Comparison of ENCODE assay signal across 8 cellular contexts in the genomic region with DNA sequence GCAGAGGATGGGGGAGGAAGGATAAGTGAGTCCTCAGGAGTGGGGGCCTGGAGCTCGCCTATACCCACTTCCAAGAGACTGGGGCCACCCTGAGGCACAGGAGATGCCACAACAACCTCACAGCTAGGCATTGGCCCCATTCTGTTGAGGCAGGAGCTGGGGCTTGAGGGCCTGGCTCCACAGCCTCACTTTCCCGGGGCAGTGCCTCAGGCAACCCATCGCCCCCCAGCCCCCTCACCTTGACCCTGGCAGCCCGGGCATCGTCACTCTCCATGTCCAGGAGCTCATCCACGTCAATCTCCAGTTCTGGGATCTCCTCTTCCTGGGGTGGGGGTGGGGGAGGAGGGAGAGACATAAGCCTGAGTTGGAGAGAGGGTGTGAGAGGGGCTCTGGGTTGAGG. TPM values are rescaled to one million over a fixed set of nuclear protein-coding genes. Genes with fewer than 3 reads are reported as not detected.
A peak's percentile ranks its signal among the peaks of the same experiment; 100 is the strongest.
DNase-seq lines count a peak whose midpoint lies in the region; ATAC-seq, FAIRE-seq and TF ChIP-seq lines count a peak whose summit lies in the region.

No MANE protein-coding gene starts in this region.

- peak overlapping the region; percentile 97 for H3K4me2 ChIP-seq in BLaER1

- ATAC-seq in HG03108 (IDR thresholded peaks at IDR 0.05; ENCODE audit: unreplicated experiment) (no peak), GM21825 (IDR thresholded peaks at IDR 0.05; ENCODE audit: unreplicated experiment) (no peak)

- H3K36me3 ChIP-seq in BLaER1 = peaks cover 24% of the 10 kb centered on the region
- H3K36me3 ChIP-seq in MG63 = peaks cover 39% of the 10 kb centered on the region

- H3K4me1 Mint-ChIP-seq in nephron = peaks cover 34% of the 10 kb centered on the region

- peaks cover 6% of the 10 kb centered on the region for H3K36me3 Mint-ChIP-seq in nephron (ENCODE audit: low read depth)

- TF ChIP-seq CTCF in dorsolateral prefrontal cortex (IDR thresholded peaks at IDR 0.05 in 54 of 56, conservative IDR thresholded peaks at IDR 0.05 in 2 of 56; ENCODE audit: low read depth in 1 of 56, partially characterized antibody in 56 of 56) (no peak), nephron (IDR thresholded peaks at IDR 0.05; ENCODE audit: unreplicated experiment in 3 of 3) (no peak)

- H3K27ac ChIP-seq in BLaER1 (peak overlapping the region; percentile 97), dorsolateral prefrontal cortex (peak overlapping the region in 50 of 59 donors; percentile 12 to 87 (median 70))

- intact Hi-C loops in dorsolateral prefrontal cortex (cut with DNase I) = no loop called here

- H3K4me3 Mint-ChIP-seq in nephron = peak overlapping the region; percentile 90 to 96 (median 91)

- no peak for FAIRE-seq in H54 (lab: Jason Lieb, UNC)

- H3K4me1 ChIP-seq in BLaER1 = peaks cover 66% of the 10 kb centered on the region

- DNase-seq in MG63 = no peak
- no peak for DNase-seq in dorsolateral prefrontal cortex
- DNase-seq in H54 (ENCODE audit: insufficient read length, low spot score) = no peak
- DNase-seq in dedifferentiated amniotic fluid mesenchymal stem cell (ENCODE audit: extremely low spot score) = no peak

- H3K9ac ChIP-seq in BLaER1 = peak overlapping the region; percentile 97

- no peaks in the 10 kb centered on the region for H3K9me3 Mint-ChIP-seq in nephron

- no peaks in the 10 kb centered on the region for H3K27me3 ChIP-seq in BLaER1
- H3K27me3 ChIP-seq in MG63 = no peaks in the 10 kb centered on the region
- H3K27me3 ChIP-seq in dorsolateral prefrontal cortex = no peaks in the 10 kb centered on the region

- peak overlapping the region in 1 of 3 experiments; percentile 88 for H3K27ac Mint-ChIP-seq in nephron

- no peaks in the 10 kb centered on the region for H3K9me3 ChIP-seq in BLaER1
- no peaks in the 10 kb centered on the region for H3K9me3 ChIP-seq in MG63

- H3K4me3 ChIP-seq in BLaER1 (peak overlapping the region; percentile 97), MG63 (peak overlapping the region; percentile 95), dorsolateral prefrontal cortex (peak overlapping the region in 27 of 59 donors; percentile 3 to 84 (median 72))

- TF ChIP-seq POLR2A in H54 (IDR thresholded peaks at IDR 0.05; ENCODE audit: low read depth, low read length) = no peak

- peaks cover 42% of the 10 kb centered on the region for H4K20me1 ChIP-seq in BLaER1

- H3K27me3 Mint-ChIP-seq in nephron (ENCODE audit: low read depth) = no peaks in the 10 kb centered on the region

RNA-seq across cellular contexts. Expression of gene PPP1R14B, which starts 1.8 kb away (rescaled TPM):
- total RNA-seq in MG63 (2014; rRNA removed; shearing (Covaris generic); ENCODE audit: low replicate concordance) = 506 and 662 TPM in 2 replicates
- 10 to 100 TPM; 14.3 to 71.9 (median 29.4) TPM for total RNA-seq in dorsolateral prefrontal cortex

RNA-seq across cellular contexts. Expression of gene FKBP2, which starts 4.1 kb away (rescaled TPM):
- total RNA-seq in MG63 (2014; rRNA removed; shearing (Covaris generic); ENCODE audit: low replicate concordance) = 22.8 and 50.8 TPM in 2 replicates
- total RNA-seq in dorsolateral prefrontal cortex = 100 to 1,000 TPM in 2 of 120 experiments, 10 to 100 TPM in 118; 43.6 to 115 (median 66.0) TPM

RNA-seq across cellular contexts. Expression of gene PLCB3, which starts 6.4 kb away (rescaled TPM):
- 24.8 and 37.4 TPM in 2 replicates for total RNA-seq in MG63 (2014; rRNA removed; shearing (Covaris generic); ENCODE audit: low replicate concordance)
- total RNA-seq in dorsolateral prefrontal cortex = 10 to 100 TPM in 41 of 120 experiments, 1 to 10 TPM in 79; 4.4 to 20.8 (median 8.5) TPM

RNA-seq across cellular contexts. Expression of gene VEGFB, which starts 10.6 kb away (rescaled TPM):
- total RNA-seq in MG63 (2014; rRNA removed; shearing (Covaris generic); ENCODE audit: low replicate concordance) = 9.3 and 19.0 TPM in 2 replicates
- 100 to 1,000 TPM in 51 of 120 experiments, 10 to 100 TPM in 69; 70.2 to 201 (median 97.2) TPM for total RNA-seq in dorsolateral prefrontal cortex

RNA-seq across cellular contexts. Expression of gene DNAJC4, which starts 14.6 kb away (rescaled TPM):
- 1.6 and 3.5 TPM in 2 replicates for total RNA-seq in MG63 (2014; rRNA removed; shearing (Covaris generic); ENCODE audit: low replicate concordance)
- 10 to 100 TPM; 22.5 to 46.8 (median 32.3) TPM for total RNA-seq in dorsolateral prefrontal cortex
